8 cellular contexts compared by ENCODE assay signal in genomic region chr22:45235101-45235777, GRCh38.
DNase-seq lines count a peak whose midpoint lies in the region; ATAC-seq and FAIRE-seq lines count a peak whose summit lies in the region.

No MANE protein-coding gene starts in this region.

- peaks cover 12 to 50% (median 25%) of the 10 kb centered on the region in 11 experiments; a peak in 18 of 22 replicates for H3K36me3 ChIP-seq in BLaER1 treated with 17β-estradiol and CSF1 and Interleukin-3, amounts not matched to agents 10 nM and 100 nM

- H3K4me1 ChIP-seq in BLaER1 treated with 17β-estradiol and CSF1 and Interleukin-3, amounts not matched to agents 10 nM and 100 nM = peaks cover 91 to 99% (median 98%) of the 10 kb centered on the region in 10 experiments

- peak overlapping the region; percentile 55 to 92 (median 87); a peak in 21 of 22 replicates for H3K27ac ChIP-seq in BLaER1 treated with 17β-estradiol and CSF1 and Interleukin-3, amounts not matched to agents 10 nM and 100 nM

- ATAC-seq in GM18873 (IDR thresholded peaks at IDR 0.05; ENCODE audit: low FRiP score, unreplicated experiment) = peak; percentile 67
- ATAC-seq in HG03060 (IDR thresholded peaks at IDR 0.05; ENCODE audit: low read depth, unreplicated experiment) = peak; percentile 53
- ATAC-seq in HG03457 (IDR thresholded peaks at IDR 0.05; ENCODE audit: unreplicated experiment) = no peak

- peak overlapping the region; percentile 31 to 64 (median 48) for H3K4me3 ChIP-seq in BLaER1 treated with 17β-estradiol and CSF1 and Interleukin-3, amounts not matched to agents 10 nM and 100 nM

- H4K20me1 ChIP-seq in BLaER1 treated with 17β-estradiol and CSF1 and Interleukin-3, amounts not matched to agents 10 nM and 100 nM = peaks cover 39 to 96% (median 76%) of the 10 kb centered on the region in 11 experiments

- H3K27me3 ChIP-seq in BLaER1 treated with 17β-estradiol and CSF1 and Interleukin-3, amounts not matched to agents 10 nM and 100 nM = no peaks in the 10 kb centered on the region

- no peak for FAIRE-seq in HTR-8/SVneo (lab: Jason Lieb, UNC)

- peak overlapping the region; percentile 94 to 100 (median 97) for H3K4me2 ChIP-seq in BLaER1 treated with 17β-estradiol and CSF1 and Interleukin-3, amounts not matched to agents 10 nM and 100 nM

- DNase-seq in SKM-1 treated with dmso at 0.1 percent for 144 hours (lab: John Stamatoyannopoulos, UW; ENCODE audit: unreplicated experiment) (peak; percentile 91), pons (ENCODE audit: low spot score) (peak; percentile 70), HuH-7.5 (ENCODE audit: low spot score) (no peak), HTR-8/SVneo (ENCODE audit: insufficient read length, low spot score) (no peak)

- no peaks in the 10 kb centered on the region for H3K9me3 ChIP-seq in BLaER1 treated with 17β-estradiol and CSF1 and Interleukin-3, amounts not matched to agents 10 nM and 100 nM (replicated peaks in 1 of 11)

- H3K9ac ChIP-seq in BLaER1 treated with 17β-estradiol and CSF1 and Interleukin-3, amounts not matched to agents 10 nM and 100 nM = peak overlapping the region; percentile 65 to 88 (median 79)

Comparison
In these comparisons a context has a peak if more than half of its experiments do, and no peak if none do; other contexts are left out.
1. DNase-seq: peak in SKM-1 treated with dmso at 0.1 percent for 144 hours (single experiment) and pons (single experiment); none in HuH-7.5 (single experiment) and HTR-8/SVneo (single experiment).